8 cellular contexts compared by ENCODE assay signal in the genomic region with DNA sequence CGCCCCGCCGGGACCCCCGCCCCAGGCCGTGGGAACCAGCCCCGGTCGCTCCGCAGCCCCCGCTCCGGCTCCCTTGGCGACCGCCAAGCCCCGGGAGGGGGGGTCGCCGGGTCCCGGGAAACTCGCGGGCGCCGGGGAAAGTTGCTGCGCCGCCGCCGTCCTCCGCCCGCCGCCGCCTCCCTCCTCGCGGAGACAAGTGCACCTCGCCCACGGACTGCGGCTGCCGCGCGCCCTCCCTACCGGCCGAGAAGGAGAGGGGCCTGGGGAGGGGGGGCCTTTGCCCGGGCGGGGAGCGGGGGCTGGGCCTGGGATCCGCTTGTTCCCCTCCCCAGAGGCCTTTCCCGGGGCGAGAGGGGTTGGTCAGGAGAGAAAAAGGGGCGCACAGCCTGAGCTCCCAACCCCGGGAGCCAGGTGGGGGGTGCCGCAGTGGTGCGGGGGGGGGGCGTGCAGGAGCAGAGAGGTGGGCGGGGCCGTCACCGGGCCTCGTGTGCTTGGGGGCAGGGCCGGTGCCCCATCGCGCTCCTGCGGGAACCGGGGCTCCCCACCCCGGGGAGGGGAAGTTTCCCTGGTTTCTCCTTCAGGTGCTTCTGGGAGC. TPM values are rescaled to one million over a fixed set of nuclear protein-coding genes. Genes with fewer than 3 reads are reported as not detected.
A peak's percentile ranks its signal among the peaks of the same experiment; 100 is the strongest.
DNase-seq lines count a peak whose midpoint lies in the region; ATAC-seq and TF ChIP-seq lines count a peak whose summit lies in the region.

No MANE protein-coding gene starts in this region.

- peak; percentile 62 for DNase-seq in activated CD4-positive, alpha-beta T cell treated with anti-CD3 and anti-CD28 coated beads for 36 hours
- no peak for DNase-seq in activated CD4-positive, alpha-beta T cell treated with anti-CD3 and anti-CD28 coated beads, Interleukin-2, amount 50 U/mL, for 1 hour
- no peak for DNase-seq in WTC11 (ENCODE audit: low spot score)
- DNase-seq in hepatic stellate cell (ENCODE audit: low spot score) = peak; percentile 50
- no peak for DNase-seq in stimulated activated naive B cell treated with anti-CD40 and anti-IgM and Interleukin-4, amounts not matched to agents 10 μg/mL and 1 μg/mL and 100 μg/mL, for 72 hours
- DNase-seq in NOMO-1 treated with dmso at 0.1 percent for 144 hours (lab: John Stamatoyannopoulos, UW; ENCODE audit: unreplicated experiment) = no peak

- CTCF ChIA-PET in activated CD4-positive, alpha-beta T cell treated with anti-CD3 and anti-CD28 coated beads for 36 hours (lab: Charles Lee) = no interaction called here
- CTCF ChIA-PET in WTC11 (lab: Charles Lee) = interaction anchor here (1.4 to 5.8 kb wide), 7 partner anchors 12 to 82 kb away, joined by 3 to 47 read pairs (median 7); no protein-coding TSS in a partner anchor

- H3K36me3 Mint-ChIP-seq in activated CD4-positive, alpha-beta T cell treated with anti-CD3 and anti-CD28 coated beads for 36 hours (ENCODE audit: low read depth) = no peaks in the 10 kb centered on the region
- H3K36me3 Mint-ChIP-seq in WTC11 = no peaks in the 10 kb centered on the region
- peaks cover 0 to 8% of the 10 kb centered on the region in 2 donors for H3K36me3 Mint-ChIP-seq in stimulated activated naive B cell treated with anti-CD40 and anti-IgM and Interleukin-4, amounts not matched to agents 10 μg/mL and 1 μg/mL and 100 μg/mL, for 72 hours

- peaks cover 13% of the 10 kb centered on the region for H3K4me1 Mint-ChIP-seq in activated CD4-positive, alpha-beta T cell treated with anti-CD3 and anti-CD28 coated beads for 36 hours
- H3K4me1 Mint-ChIP-seq in WTC11 = peaks cover 31% of the 10 kb centered on the region
- H3K4me1 Mint-ChIP-seq in stimulated activated naive B cell treated with anti-CD40 and anti-IgM and Interleukin-4, amounts not matched to agents 10 μg/mL and 1 μg/mL and 100 μg/mL, for 72 hours = peaks cover 2 to 20% of the 10 kb centered on the region in 2 donors

- H3K4me3 Mint-ChIP-seq in activated CD4-positive, alpha-beta T cell treated with anti-CD3 and anti-CD28 coated beads for 36 hours = peak overlapping the region; percentile 43
- H3K4me3 Mint-ChIP-seq in WTC11 = peak overlapping the region; percentile 62
- H3K4me3 Mint-ChIP-seq in stimulated activated naive B cell treated with anti-CD40 and anti-IgM and Interleukin-4, amounts not matched to agents 10 μg/mL and 1 μg/mL and 100 μg/mL, for 72 hours = peak overlapping the region; percentile 70 to 76

- H3K27me3 Mint-ChIP-seq in activated CD4-positive, alpha-beta T cell treated with anti-CD3 and anti-CD28 coated beads for 36 hours = peaks cover 9% of the 10 kb centered on the region
- peaks cover 14% of the 10 kb centered on the region for H3K27me3 Mint-ChIP-seq in WTC11 (ENCODE audit: low read depth)
- peaks cover 6 to 26% of the 10 kb centered on the region in 2 donors for H3K27me3 Mint-ChIP-seq in stimulated activated naive B cell treated with anti-CD40 and anti-IgM and Interleukin-4, amounts not matched to agents 10 μg/mL and 1 μg/mL and 100 μg/mL, for 72 hours

- ATAC-seq in activated CD4-positive, alpha-beta T cell treated with anti-CD3 and anti-CD28 coated beads for 36 hours = no peak
- peak; percentile 14 for ATAC-seq in HG02938 (IDR thresholded peaks at IDR 0.05; ENCODE audit: unreplicated experiment)
- no peak for ATAC-seq in WTC11
- peak in 1 of 2 donors; percentile 18 for ATAC-seq in stimulated activated naive B cell treated with anti-CD40 and anti-IgM and Interleukin-4, amounts not matched to agents 10 μg/mL and 1 μg/mL and 100 μg/mL, for 72 hours (replicated peaks)
- no peak for ATAC-seq in HG02763 (IDR thresholded peaks at IDR 0.05; ENCODE audit: unreplicated experiment)

- TF ChIP-seq CTCF in WTC11 (IDR thresholded peaks at IDR 0.05) = no peak

- intact Hi-C loops in activated CD4-positive, alpha-beta T cell treated with anti-CD3 and anti-CD28 coated beads for 36 hours (cut with DNase I, micrococcal nuclease) = loop anchor here in 1 of 2 experiments (10.0 kb wide), 1 partner anchor 56 kb away; the partner anchor contains the start of genes KLHL17 and PLEKHN1

- POLR2A ChIA-PET in activated CD4-positive, alpha-beta T cell treated with anti-CD3 and anti-CD28 coated beads for 36 hours (lab: Charles Lee) = no interaction called here
- POLR2A ChIA-PET in WTC11 (lab: Charles Lee) = no interaction called here

- no peaks in the 10 kb centered on the region for H3K9me3 Mint-ChIP-seq in activated CD4-positive, alpha-beta T cell treated with anti-CD3 and anti-CD28 coated beads for 36 hours (ENCODE audit: low read depth)
- 0 out of 2 replicates have a peak, but pooled peaks cover 4% of the 10 kb centered on the region for H3K9me3 Mint-ChIP-seq in WTC11
- no peaks in the 10 kb centered on the region for H3K9me3 Mint-ChIP-seq in stimulated activated naive B cell treated with anti-CD40 and anti-IgM and Interleukin-4, amounts not matched to agents 10 μg/mL and 1 μg/mL and 100 μg/mL, for 72 hours

- H3K27ac Mint-ChIP-seq in activated CD4-positive, alpha-beta T cell treated with anti-CD3 and anti-CD28 coated beads for 36 hours = no peak overlapping the region
- H3K27ac Mint-ChIP-seq in WTC11 = no peak overlapping the region
- H3K27ac Mint-ChIP-seq in stimulated activated naive B cell treated with anti-CD40 and anti-IgM and Interleukin-4, amounts not matched to agents 10 μg/mL and 1 μg/mL and 100 μg/mL, for 72 hours = no peak overlapping the region

TF ChIP-seq in WTC11, 78 proteins besides CTCF, POLR2A, EP300 and RAD21:
- TF ChIP-seq HMGXB4 (CRISPR knock-in tag; IDR thresholded peaks at IDR 0.05) = 0 out of 2 replicates have a peak, but pooled peaks have one; percentile 21
- TF ChIP-seq CREB1 (CRISPR knock-in tag; IDR thresholded peaks at IDR 0.05) = no peak
- TF ChIP-seq ZBTB21 (CRISPR knock-in tag; IDR thresholded peaks at IDR 0.05; ENCODE audit: borderline replicate concordance) = no peak

RNA-seq across cellular contexts. Expression of gene AGRN, which starts 0.6 kb away (rescaled TPM):
- total RNA-seq in activated CD4-positive, alpha-beta T cell treated with anti-CD3 and anti-CD28 coated beads for 36 hours = 10 to 100 TPM; 22.7 to 24.4 TPM
- total RNA-seq in WTC11 (2021) = 184 to 198 TPM (median 186 TPM) in 3 replicates

RNA-seq across cellular contexts. Expression of gene ISG15, which starts 7.2 kb away (rescaled TPM):
- 10 to 100 TPM; 30.5 to 51.7 TPM for total RNA-seq in activated CD4-positive, alpha-beta T cell treated with anti-CD3 and anti-CD28 coated beads for 36 hours
- 29.5 to 38.3 TPM (median 36.1 TPM) in 3 replicates for total RNA-seq in WTC11 (2021)

RNA-seq across cellular contexts. Expression of gene HES4, which starts 20.6 kb away (rescaled TPM):
- total RNA-seq in activated CD4-positive, alpha-beta T cell treated with anti-CD3 and anti-CD28 coated beads for 36 hours = 1 to 10 TPM; 3.5 to 4.2 TPM
- total RNA-seq in WTC11 (2021) = 4.5 to 10.7 TPM (median 8.3 TPM) in 3 replicates

RNA-seq across cellular contexts. Expression of gene PERM1, which starts 38.6 kb away (rescaled TPM):
- not detected for total RNA-seq in activated CD4-positive, alpha-beta T cell treated with anti-CD3 and anti-CD28 coated beads for 36 hours
- total RNA-seq in WTC11 (2021) = not detected in 3 replicates

RNA-seq across cellular contexts. Expression of gene RNF223, which starts 53.6 kb away (rescaled TPM):
- total RNA-seq in activated CD4-positive, alpha-beta T cell treated with anti-CD3 and anti-CD28 coated beads for 36 hours = not detected
- total RNA-seq in WTC11 (2021) = not detected in 3 replicates

Comparison
In these comparisons a context has a peak if more than half of its experiments do, and no peak if none do; other contexts are left out.
1. DNase-seq: peak in activated CD4-positive, alpha-beta T cell treated with anti-CD3 and anti-CD28 coated beads for 36 hours (single experiment) and hepatic stellate cell (single experiment); none in activated CD4-positive, alpha-beta T cell treated with anti-CD3 and anti-CD28 coated beads, Interleukin-2, amount 50 U/mL, for 1 hour (single experiment), WTC11 (single experiment), stimulated activated naive B cell treated with anti-CD40 and anti-IgM and Interleukin-4, amounts not matched to agents 10 μg/mL and 1 μg/mL and 100 μg/mL, for 72 hours (single experiment) and NOMO-1 treated with dmso at 0.1 percent for 144 hours (single experiment).
2. Peak in every context shown above with its lines, with median percentiles within 50 percentile points of each other: H3K4me3 Mint-ChIP-seq.